In genomic region chr1:9908846-9909221, GRCh38 we compare ENCODE assay signal across 1 cellular context.
TF ChIP-seq lines count a peak whose summit lies in the region.

No MANE protein-coding gene starts in this region.

TF ChIP-seq in HEK293, 187 proteins besides CTCF, POLR2A, EP300 and RAD21 (continued from another document):
- TF ChIP-seq, protein P1, sequence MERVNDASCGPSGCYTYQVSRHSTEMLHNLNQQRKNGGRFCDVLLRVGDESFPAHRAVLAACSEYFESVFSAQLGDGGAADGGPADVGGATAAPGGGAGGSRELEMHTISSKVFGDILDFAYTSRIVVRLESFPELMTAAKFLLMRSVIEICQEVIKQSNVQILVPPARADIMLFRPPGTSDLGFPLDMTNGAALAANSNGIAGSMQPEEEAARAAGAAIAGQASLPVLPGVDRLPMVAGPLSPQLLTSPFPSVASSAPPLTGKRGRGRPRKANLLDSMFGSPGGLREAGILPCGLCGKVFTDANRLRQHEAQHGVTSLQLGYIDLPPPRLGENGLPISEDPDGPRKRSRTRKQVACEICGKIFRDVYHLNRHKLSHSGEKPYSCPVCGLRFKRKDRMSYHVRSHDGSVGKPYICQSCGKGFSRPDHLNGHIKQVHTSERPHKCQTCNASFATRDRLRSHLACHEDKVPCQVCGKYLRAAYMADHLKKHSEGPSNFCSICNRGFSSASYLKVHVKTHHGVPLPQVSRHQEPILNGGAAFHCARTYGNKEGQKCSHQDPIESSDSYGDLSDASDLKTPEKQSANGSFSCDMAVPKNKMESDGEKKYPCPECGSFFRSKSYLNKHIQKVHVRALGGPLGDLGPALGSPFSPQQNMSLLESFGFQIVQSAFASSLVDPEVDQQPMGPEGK (tag by site-specific recombination; IDR thresholded peaks at IDR 0.05), result no peak
- TF ChIP-seq, protein P2, sequence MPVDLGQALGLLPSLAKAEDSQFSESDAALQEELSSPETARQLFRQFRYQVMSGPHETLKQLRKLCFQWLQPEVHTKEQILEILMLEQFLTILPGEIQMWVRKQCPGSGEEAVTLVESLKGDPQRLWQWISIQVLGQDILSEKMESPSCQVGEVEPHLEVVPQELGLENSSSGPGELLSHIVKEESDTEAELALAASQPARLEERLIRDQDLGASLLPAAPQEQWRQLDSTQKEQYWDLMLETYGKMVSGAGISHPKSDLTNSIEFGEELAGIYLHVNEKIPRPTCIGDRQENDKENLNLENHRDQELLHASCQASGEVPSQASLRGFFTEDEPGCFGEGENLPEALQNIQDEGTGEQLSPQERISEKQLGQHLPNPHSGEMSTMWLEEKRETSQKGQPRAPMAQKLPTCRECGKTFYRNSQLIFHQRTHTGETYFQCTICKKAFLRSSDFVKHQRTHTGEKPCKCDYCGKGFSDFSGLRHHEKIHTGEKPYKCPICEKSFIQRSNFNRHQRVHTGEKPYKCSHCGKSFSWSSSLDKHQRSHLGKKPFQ (tag by site-specific recombination; IDR thresholded peaks at IDR 0.05), result no peak
- TF ChIP-seq OSR2 (tag by site-specific recombination; IDR thresholded peaks at IDR 0.05) (peak; percentile 6; the same call in 1 of the 2 replicates), ZNF169 (tag by site-specific recombination; IDR thresholded peaks at IDR 0.05) (no peak), ZNF521 (tag by site-specific recombination; IDR thresholded peaks at IDR 0.05) (no peak)
- TF ChIP-seq, protein P3, sequence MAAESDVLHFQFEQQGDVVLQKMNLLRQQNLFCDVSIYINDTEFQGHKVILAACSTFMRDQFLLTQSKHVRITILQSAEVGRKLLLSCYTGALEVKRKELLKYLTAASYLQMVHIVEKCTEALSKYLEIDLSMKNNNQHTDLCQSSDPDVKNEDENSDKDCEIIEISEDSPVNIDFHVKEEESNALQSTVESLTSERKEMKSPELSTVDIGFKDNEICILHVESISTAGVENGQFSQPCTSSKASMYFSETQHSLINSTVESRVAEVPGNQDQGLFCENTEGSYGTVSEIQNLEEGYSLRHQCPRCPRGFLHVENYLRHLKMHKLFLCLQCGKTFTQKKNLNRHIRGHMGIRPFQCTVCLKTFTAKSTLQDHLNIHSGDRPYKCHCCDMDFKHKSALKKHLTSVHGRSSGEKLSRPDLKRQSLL (tag by site-specific recombination; IDR thresholded peaks at IDR 0.05), result peak; percentile 47; the same call in 1 of the 2 replicates
TF ChIP-seq in HEK293: peak in this region for 2.
